ENCODE assay signal across 24 cellular contexts in genomic region chr11:76639621-76640020, GRCh38. TPM values are rescaled to one million over a fixed set of nuclear protein-coding genes. Genes with fewer than 3 reads are reported as not detected.
DNase-seq lines count a peak whose midpoint lies in the region; ATAC-seq and TF ChIP-seq lines count a peak whose summit lies in the region.
"Had no signal": no experiment of that assay in that cellular context is flagged by ENCODE, and none has a peak within 500 bp of the region (broad histone marks: within the 10 kb centered on the region; RNA-seq: fewer than 3 reads in every experiment).

No MANE protein-coding gene starts in this region.

- H3K27me3 Mint-ChIP-seq in endothelial cell (ENCODE audit: unreplicated experiment): peaks cover 5% of the 10 kb centered on the region
- peaks cover 40% of the 10 kb centered on the region for H3K27me3 Mint-ChIP-seq in HFFc6 (ENCODE audit: insufficient read depth)

- H3K4me3 ChIP-seq in neuronal stem cell (ENCODE audit: low read length in 2 of 2): no peak overlapping the region
- H3K4me3 ChIP-seq: K562, SJSA1 had no signal

- H3K4ac ChIP-seq in neuronal stem cell (ENCODE audit: low read length): no peak overlapping the region

- no peaks in the 10 kb centered on the region for H3K79me1 ChIP-seq in neuronal stem cell (ENCODE audit: low read depth, low read length)

- WGBS in neuronal stem cell (ENCODE audit: extremely low coverage in 2 of 2, insufficient read length in 2 of 2, insufficient replicate concordance in 1 of 2), 2 donors: no CpG with 5 or more reads among the region's 2 CpGs

- H4K8ac ChIP-seq in neuronal stem cell (ENCODE audit: low read depth, low read length): no peak overlapping the region

- no peak overlapping the region for H2AK5ac ChIP-seq in neuronal stem cell (ENCODE audit: low read depth, low read length)

- H3K4me1 Mint-ChIP-seq in endothelial cell (ENCODE audit: unreplicated experiment) (peaks cover 11% of the 10 kb centered on the region), HFFc6 (ENCODE audit: low read depth) (no peaks in the 10 kb centered on the region)

- H3K9me3 ChIP-seq in neuronal stem cell (replicated peaks in 1 of 2; ENCODE audit: control insufficient read depth in 2 of 2, insufficient read depth in 1 of 2, low read depth in 1 of 2, low read length in 2 of 2): no peaks in the 10 kb centered on the region
- H3K9me3 ChIP-seq: SJSA1 had no signal

- peaks cover 0 to 2% of the 10 kb centered on the region in 2 donors for H3K4me1 ChIP-seq in neuronal stem cell (ENCODE audit: control insufficient read depth in 2 of 2, insufficient read depth in 1 of 2, low read depth in 1 of 2, low read length in 2 of 2)

- no peak overlapping the region for H2BK5ac ChIP-seq in neuronal stem cell (ENCODE audit: low read length)

- peak overlapping the region; percentile 12 for H2BK15ac ChIP-seq in neuronal stem cell (ENCODE audit: low read length)

- peak overlapping the region; percentile 28 for H3K14ac ChIP-seq in neuronal stem cell (ENCODE audit: low read length)

- H3K4me3 Mint-ChIP-seq in endothelial cell (ENCODE audit: unreplicated experiment) (no peak overlapping the region), HFFc6 (no peak overlapping the region)

- H3K36me3 Mint-ChIP-seq in endothelial cell (ENCODE audit: low read depth, unreplicated experiment): no peaks in the 10 kb centered on the region
- no peaks in the 10 kb centered on the region for H3K36me3 Mint-ChIP-seq in HFFc6 (ENCODE audit: low read depth)

- no peak overlapping the region for H2AFZ ChIP-seq in neuronal stem cell (ENCODE audit: low read length)

- no peak overlapping the region for H3K27ac ChIP-seq in neuronal stem cell (replicated peaks; ENCODE audit: low read length)
- H3K27ac ChIP-seq: HL-60, SJSA1 had no signal

- no peak overlapping the region for H3K23ac ChIP-seq in neuronal stem cell (ENCODE audit: low read depth, low read length, poor library complexity)

- H3K27me3 ChIP-seq in neuronal stem cell (ENCODE audit: control insufficient read depth in 3 of 3, insufficient read depth in 3 of 3, low read depth in 1 of 3, low read length in 3 of 3): peaks cover 0 to 14% (median 0%) of the 10 kb centered on the region in 3 experiments
- H3K27me3 ChIP-seq: SJSA1 had no signal

- H3K9ac ChIP-seq in neuronal stem cell (ENCODE audit: low read depth, low read length, poor library complexity): no peak overlapping the region

- no peak for ATAC-seq in Right ventricle myocardium inferior
- ATAC-seq: K562 had no signal

- H3K27ac Mint-ChIP-seq in endothelial cell (ENCODE audit: unreplicated experiment): no peak overlapping the region
- no peak overlapping the region for H3K27ac Mint-ChIP-seq in HFFc6

- DNase-seq in Right ventricle myocardium inferior (ENCODE audit: missing footprints) (peak; percentile 13), cardiac septum (ENCODE audit: low spot score) (no peak), endothelial cell (ENCODE audit: low spot score) (peak; percentile 1), neuronal stem cell (ENCODE audit: low spot score) (no peak), foreskin melanocyte (no peak), DMS153 (lab: John Stamatoyannopoulos, UW) (no peak), HFFc6 (no peak)
- DNase-seq in NK-92 treated with Interleukin-12 subunit alpha and Interleukin-12 subunit beta, amount 100 ng/mL, for 24 hours (lab: John Stamatoyannopoulos, UW): no peak
- DNase-seq: AML-193, DMS79 treated with DMSO at 0.1 percent for 48 hours, MM.1S, NCI-H1048, NCI-H1436 treated with DMSO at 0.1 percent for 48 hours, NCI-H2029 treated with DMSO at 0.1 percent for 48 hours, NCI-H2171, NCI-H345, NCI-H524, NCI-H774 had no signal

- H3K36me3 ChIP-seq in neuronal stem cell (replicated peaks in 1 of 2; ENCODE audit: control insufficient read depth in 2 of 2, insufficient read depth in 2 of 2, low read length in 2 of 2): no peaks in the 10 kb centered on the region
- H3K36me3 ChIP-seq: SJSA1 had no signal

- H4K91ac ChIP-seq in neuronal stem cell (ENCODE audit: low read depth, low read length, poor library complexity): no peak overlapping the region

- H3K9me3 Mint-ChIP-seq in endothelial cell (ENCODE audit: unreplicated experiment): no peaks in the 10 kb centered on the region
- H3K9me3 Mint-ChIP-seq in HFFc6: no peaks in the 10 kb centered on the region

- no peak for TF ChIP-seq CTCF in endothelial cell (IDR thresholded peaks at IDR 0.05; ENCODE audit: unreplicated experiment)
- no peak for TF ChIP-seq CTCF in HFFc6 (IDR thresholded peaks at IDR 0.05)

- H3K18ac ChIP-seq in neuronal stem cell (ENCODE audit: low read length): peak overlapping the region; percentile 46

- no peak overlapping the region for H2BK120ac ChIP-seq in neuronal stem cell (ENCODE audit: low read depth, low read length)

- intact Hi-C loops in Right ventricle myocardium inferior (cut with DNase I) (no loop called here), cardiac septum (cut with DNase I) (no loop called here)

- peak overlapping the region; percentile 5 for H2BK12ac ChIP-seq in neuronal stem cell (ENCODE audit: low read length)

- no peak overlapping the region for H3K4me2 ChIP-seq in neuronal stem cell (ENCODE audit: insufficient read depth, low read length, poor library complexity, severe bottlenecking)

RNA-seq across cellular contexts. Expression of gene LRRC32, which starts 30.9 kb away (rescaled TPM):
- 32.5 TPM for total RNA-seq in Right ventricle myocardium inferior
- 33.5 TPM for total RNA-seq in cardiac septum
- 22.0 TPM for total RNA-seq in endothelial cell (ENCODE audit: unreplicated experiment)
- 0.91 TPM for polyA plus RNA-seq in neuronal stem cell (2013, experiment 1 of 2)
- polyA plus RNA-seq in neuronal stem cell (2013, experiment 2 of 2): 1.1 TPM
- total RNA-seq in HFFc6 (2021; fragmentation: NEBNext Ultra II Directional; extraction: Animal tissue kit (Norgen Biotek cat#: 25700)): 1 to 10 TPM in 3 of 6 experiments, under 1 TPM in 3; 0.57 to 1.3 (median 1.0) TPM
- total RNA-seq: A172, HepG2, HT-29 had no signal

Comparison
In these comparisons a context has a peak if more than half of its experiments do, and no peak if none do; other contexts are left out.
1. DNase-seq: peak in Right ventricle myocardium inferior (single experiment) and endothelial cell (single experiment); none in cardiac septum (single experiment), neuronal stem cell (single experiment), foreskin melanocyte (single experiment), DMS153 (single experiment), NK-92 treated with Interleukin-12 subunit alpha and Interleukin-12 subunit beta, amount 100 ng/mL, for 24 hours (single experiment) and HFFc6 (single experiment).
2. RNA of gene LRRC32, which starts 30.9 kb away (total RNA-seq): 33.5 TPM in cardiac septum (single experiment), 32.5 TPM in Right ventricle myocardium inferior (single experiment) and 22.0 TPM in endothelial cell (single experiment); 0.57 to 1.3 TPM in HFFc6; every median in the first group is over 10 times any median in the second.